In genomic region chr2:191635333-191636234, GRCh38 we compare ENCODE assay signal across 8 cellular contexts. TPM values are rescaled to one million over a fixed set of nuclear protein-coding genes. Genes with fewer than 3 reads are reported as not detected.
DNase-seq lines count a peak whose midpoint lies in the region; ATAC-seq and TF ChIP-seq lines count a peak whose summit lies in the region.

No MANE protein-coding gene starts in this region.

- DNase-seq in GM12865 (ENCODE audit: low read depth) (peak; percentile 45), HS-27A (ENCODE audit: low read depth) (peak; percentile 83), fibroblast of the aortic adventitia (ENCODE audit: low read depth) (peak; percentile 83), NCI-H1417 treated with DMSO at 0.1 percent for 48 hours (lab: John Stamatoyannopoulos, UW) (no peak), DMS 273 treated with DMSO at 0.1 percent for 48 hours (lab: John Stamatoyannopoulos, UW) (no peak), SK-N-DZ (ENCODE audit: low spot score) (no peak)
- DNase-seq in activated CD8-positive, alpha-beta memory T cell treated with anti-CD3 and anti-CD28 coated beads for 24 hours: no peak

- no peak overlapping the region for H3K4me3 ChIP-seq in GM12865 (ENCODE audit: low read depth, low read length)
- H3K4me3 ChIP-seq in fibroblast of the aortic adventitia (ENCODE audit: low read depth, low read length): no peak overlapping the region

- ATAC-seq in GM21526 (IDR thresholded peaks at IDR 0.05; ENCODE audit: low FRiP score, unreplicated experiment): peak; percentile 84

- TF ChIP-seq CTCF in GM12865 (IDR thresholded peaks at IDR 0.05; ENCODE audit: insufficient read depth, low read depth, low read length, missing control alignments): no peak
- TF ChIP-seq CTCF in fibroblast of the aortic adventitia (IDR thresholded peaks at IDR 0.05; ENCODE audit: insufficient read depth, low read length): no peak

RNA-seq across cellular contexts. Expression of gene NABP1, which starts 42.4 kb away (rescaled TPM):
- total RNA-seq in fibroblast of the aortic adventitia (ENCODE audit: low replicate concordance): 74.7 and 136 TPM in 2 replicates
- polyA plus RNA-seq in SK-N-DZ (2014; cell fraction: cytosol; rRNA removed): 1.0 and 2.0 TPM in 2 replicates
- 5.0 and 6.6 TPM in 2 replicates for polyA plus RNA-seq in SK-N-DZ (2014; cell fraction: nucleus; rRNA removed)

Comparison
In these comparisons a context has a peak if more than half of its experiments do, and no peak if none do; other contexts are left out.
1. DNase-seq: peak in GM12865 (single experiment), HS-27A (single experiment) and fibroblast of the aortic adventitia (single experiment); none in NCI-H1417 treated with DMSO at 0.1 percent for 48 hours (single experiment), activated CD8-positive, alpha-beta memory T cell treated with anti-CD3 and anti-CD28 coated beads for 24 hours (single experiment), DMS 273 treated with DMSO at 0.1 percent for 48 hours (single experiment) and SK-N-DZ (single experiment).